In genomic region chr12:105212431-105212830, GRCh38 we compare ENCODE assay signal across 14 cellular contexts. TPM values are rescaled to one million over a fixed set of nuclear protein-coding genes. Genes with fewer than 3 reads are reported as not detected.
DNase-seq lines count a peak whose midpoint lies in the region; ATAC-seq and TF ChIP-seq lines count a peak whose summit lies in the region.
"Had no signal": no experiment of that assay in that cellular context is flagged by ENCODE, and none has a peak within 500 bp of the region (broad histone marks: within the 10 kb centered on the region; RNA-seq: fewer than 3 reads in every experiment).

No MANE protein-coding gene starts in this region.

- peaks cover 4% of the 10 kb centered on the region for H3K36me3 ChIP-seq in GM23338 (ENCODE audit: insufficient read depth)

- H3K4me1 ChIP-seq in GM23338 (ENCODE audit: insufficient read depth), result no peaks in the 10 kb centered on the region
- H3K4me1 ChIP-seq: gastrocnemius medialis had no signal

- peak; percentile 34 for DNase-seq in ACHN
- no peak for DNase-seq in GM23338 (ENCODE audit: low spot score)
- DNase-seq in amniotic stem cell (lab: John Stamatoyannopoulos, UW), result peak; percentile 60
- peak; percentile 65 for DNase-seq in hepatic stellate cell (ENCODE audit: low spot score)
- DNase-seq: activated CD4-positive, alpha-beta memory T cell treated with anti-CD3 and anti-CD28 coated beads for 36 hours; gastrocnemius medialis had no signal

- H3K36me3 Mint-ChIP-seq in GM23338 (ENCODE audit: low read depth), result peaks cover 11% of the 10 kb centered on the region

- H3F3A ChIP-seq in GM23338 (replicated peaks; ENCODE audit: low read depth), result no peaks in the 10 kb centered on the region

- H3K27ac Mint-ChIP-seq in GM23338, result no peak overlapping the region
- H3K27ac Mint-ChIP-seq: activated CD4-positive, alpha-beta memory T cell treated with anti-CD3 and anti-CD28 coated beads for 36 hours; activated T-helper 2 cell treated with anti-CD3 and anti-CD28 coated beads, Interferon-gamma antibody, Interleukin-2, Interleukin-4, amounts not matched to agents 10 μg/mL and 5 μg/mL and 100 μg/mL, durations not matched to agents 14 hours and 24 hours and 36 hours; stimulated activated naive CD8-positive, alpha-beta T cell treated with anti-CD3 and anti-CD28 coated beads, Interleukin-15, Interleukin-2, amounts not matched to agents 100 ng/mL and 50 ng/mL, for 24 hours had no signal

- ATAC-seq in GM23338 (no peak), HG02852 (IDR thresholded peaks at IDR 0.05; ENCODE audit: unreplicated experiment) (no peak), GM18868 (IDR thresholded peaks at IDR 0.05; ENCODE audit: unreplicated experiment) (no peak), HG03378 (IDR thresholded peaks at IDR 0.05; ENCODE audit: unreplicated experiment) (no peak), GM18870 (IDR thresholded peaks at IDR 0.05; ENCODE audit: unreplicated experiment) (no peak)
- ATAC-seq: gastrocnemius medialis, sciatic nerve had no signal

- no peak overlapping the region for H3K4me2 ChIP-seq in GM23338

- H3K4me1 Mint-ChIP-seq in GM23338, result peaks cover 10% of the 10 kb centered on the region; the same call in 2 of the 3 replicates

- H4K20me1 ChIP-seq in GM23338 (replicated peaks; ENCODE audit: insufficient read depth), result no peaks in the 10 kb centered on the region; the same call in 1 of the 2 replicates

- 0 out of 2 replicates have a peak overlapping the region, but pooled peaks have one; percentile 19 for H3K27ac ChIP-seq in GM23338 (ENCODE audit: low read depth)
- H3K27ac ChIP-seq: neutrophil had no signal

- no peaks in the 10 kb centered on the region for H3K9me3 Mint-ChIP-seq in GM23338
- H3K9me3 Mint-ChIP-seq: activated CD4-positive, alpha-beta memory T cell treated with anti-CD3 and anti-CD28 coated beads for 36 hours; activated T-helper 2 cell treated with anti-CD3 and anti-CD28 coated beads, Interferon-gamma antibody, Interleukin-2, Interleukin-4, amounts not matched to agents 10 μg/mL and 5 μg/mL and 100 μg/mL, durations not matched to agents 14 hours and 24 hours and 36 hours; stimulated activated naive CD8-positive, alpha-beta T cell treated with anti-CD3 and anti-CD28 coated beads, Interleukin-15, Interleukin-2, amounts not matched to agents 100 ng/mL and 50 ng/mL, for 24 hours had no signal

- H3K27me3 Mint-ChIP-seq in GM23338 (ENCODE audit: insufficient read depth, low read depth, poor library complexity), result no peaks in the 10 kb centered on the region
- H3K27me3 Mint-ChIP-seq: activated CD4-positive, alpha-beta memory T cell treated with anti-CD3 and anti-CD28 coated beads for 36 hours; stimulated activated naive CD8-positive, alpha-beta T cell treated with anti-CD3 and anti-CD28 coated beads, Interleukin-15, Interleukin-2, amounts not matched to agents 100 ng/mL and 50 ng/mL, for 24 hours had no signal

- H2AFZ ChIP-seq in GM23338, result no peak overlapping the region

- H3K27me3 ChIP-seq in GM23338 (ENCODE audit: insufficient read depth), result no peaks in the 10 kb centered on the region
- H3K27me3 ChIP-seq: gastrocnemius medialis, neutrophil had no signal

- H3K9me2 ChIP-seq in GM23338 (ENCODE audit: insufficient read depth), result no peaks in the 10 kb centered on the region; the same call in 1 of the 2 replicates

- no peaks in the 10 kb centered on the region for H3K79me2 ChIP-seq in GM23338 (replicated peaks; ENCODE audit: insufficient read depth)

- H3K4me3 ChIP-seq in GM23338, result no peak overlapping the region
- H3K4me3 ChIP-seq: gastrocnemius medialis had no signal

- in situ Hi-C loops in ACHN (cut with HindIII; ENCODE audit: low pct_ligation_motif_present, low pct_unique_long_range_greater_than_20kb, low sequenced_read_pairs), result no loop called here

- no peak overlapping the region for H3K4me3 Mint-ChIP-seq in GM23338
- H3K4me3 Mint-ChIP-seq: activated CD4-positive, alpha-beta memory T cell treated with anti-CD3 and anti-CD28 coated beads for 36 hours; stimulated activated naive CD8-positive, alpha-beta T cell treated with anti-CD3 and anti-CD28 coated beads, Interleukin-15, Interleukin-2, amounts not matched to agents 100 ng/mL and 50 ng/mL, for 24 hours had no signal

- TF ChIP-seq CTCF in GM23338 (conservative IDR thresholded peaks at IDR 0.05; ENCODE audit: low read depth in 2 of 2), result no peak

TF ChIP-seq in GM23338, 12 proteins besides CTCF, POLR2A, EP300 and RAD21 (continues in another document):
- TF ChIP-seq EZH2 (IDR thresholded peaks at IDR 0.05; ENCODE audit: low read depth, unreplicated experiment) (no peak), EZH2phosphoT487 (IDR thresholded peaks at IDR 0.05; ENCODE audit: unreplicated experiment) (no peak), CREB1 (CRISPR knock-in tag; IDR thresholded peaks at IDR 0.05; ENCODE audit: low read depth) (no peak), ZNF114 (CRISPR knock-in tag; IDR thresholded peaks at IDR 0.05) (no peak), NANOG (IDR thresholded peaks at IDR 0.05; ENCODE audit: borderline replicate concordance) (no peak), POLR2AphosphoS5 (IDR thresholded peaks at IDR 0.05; ENCODE audit: low read depth) (no peak), JUNB (IDR thresholded peaks at IDR 0.05; ENCODE audit: unreplicated experiment) (no peak), ZNF331 (CRISPR knock-in tag; IDR thresholded peaks at IDR 0.05; ENCODE audit: low read depth) (no peak)
- TF ChIP-seq, protein P1, sequence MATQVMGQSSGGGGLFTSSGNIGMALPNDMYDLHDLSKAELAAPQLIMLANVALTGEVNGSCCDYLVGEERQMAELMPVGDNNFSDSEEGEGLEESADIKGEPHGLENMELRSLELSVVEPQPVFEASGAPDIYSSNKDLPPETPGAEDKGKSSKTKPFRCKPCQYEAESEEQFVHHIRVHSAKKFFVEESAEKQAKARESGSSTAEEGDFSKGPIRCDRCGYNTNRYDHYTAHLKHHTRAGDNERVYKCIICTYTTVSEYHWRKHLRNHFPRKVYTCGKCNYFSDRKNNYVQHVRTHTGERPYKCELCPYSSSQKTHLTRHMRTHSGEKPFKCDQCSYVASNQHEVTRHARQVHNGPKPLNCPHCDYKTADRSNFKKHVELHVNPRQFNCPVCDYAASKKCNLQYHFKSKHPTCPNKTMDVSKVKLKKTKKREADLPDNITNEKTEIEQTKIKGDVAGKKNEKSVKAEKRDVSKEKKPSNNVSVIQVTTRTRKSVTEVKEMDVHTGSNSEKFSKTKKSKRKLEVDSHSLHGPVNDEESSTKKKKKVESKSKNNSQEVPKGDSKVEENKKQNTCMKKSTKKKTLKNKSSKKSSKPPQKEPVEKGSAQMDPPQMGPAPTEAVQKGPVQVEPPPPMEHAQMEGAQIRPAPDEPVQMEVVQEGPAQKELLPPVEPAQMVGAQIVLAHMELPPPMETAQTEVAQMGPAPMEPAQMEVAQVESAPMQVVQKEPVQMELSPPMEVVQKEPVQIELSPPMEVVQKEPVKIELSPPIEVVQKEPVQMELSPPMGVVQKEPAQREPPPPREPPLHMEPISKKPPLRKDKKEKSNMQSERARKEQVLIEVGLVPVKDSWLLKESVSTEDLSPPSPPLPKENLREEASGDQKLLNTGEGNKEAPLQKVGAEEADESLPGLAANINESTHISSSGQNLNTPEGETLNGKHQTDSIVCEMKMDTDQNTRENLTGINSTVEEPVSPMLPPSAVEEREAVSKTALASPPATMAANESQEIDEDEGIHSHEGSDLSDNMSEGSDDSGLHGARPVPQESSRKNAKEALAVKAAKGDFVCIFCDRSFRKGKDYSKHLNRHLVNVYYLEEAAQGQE (IDR thresholded peaks at IDR 0.05; ENCODE audit: unreplicated experiment), result no peak

RNA-seq across cellular contexts. Expression of gene APPL2, which starts 23.5 kb away (rescaled TPM):
- 15.1 and 17.4 TPM in 2 replicates for total RNA-seq in GM23338 (2014; rRNA removed; shearing (Covaris generic))
- 6.2 and 9.3 TPM in 2 replicates for polyA plus RNA-seq in GM23338 (2016; fragmentation: Nextera tagmentation; extraction: Ambion mirVana)
